In genomic region chr10:92849234-92849525, GRCh38 we compare ENCODE assay signal across 8 cellular contexts. TPM values are rescaled to one million over a fixed set of nuclear protein-coding genes. Genes with fewer than 3 reads are reported as not detected.
DNase-seq lines count a peak whose midpoint lies in the region; ATAC-seq and TF ChIP-seq lines count a peak whose summit lies in the region.

No MANE protein-coding gene starts in this region.

- ATAC-seq in lung (ENCODE audit: insufficient read depth, low FRiP score), result no peak

- no peak for TF ChIP-seq POLR2A in uterus (IDR thresholded peaks at IDR 0.05)

- H3K36me3 ChIP-seq in adipocyte (ENCODE audit: control insufficient read depth, insufficient read depth, low read length, severe bottlenecking) (no peaks in the 10 kb centered on the region), lung (ENCODE audit: control insufficient read depth in 2 of 2, insufficient read depth in 2 of 2, low read length in 2 of 2) (no peaks in the 10 kb centered on the region), uterus (no peaks in the 10 kb centered on the region)

- 0 to 1% methylated on average over 7 of the region's 7 CpGs for WGBS in lung, 2 donors

- H3K27ac ChIP-seq in AG04450 (ENCODE audit: low read depth, low read length) (no peak overlapping the region), lung (ENCODE audit: low read depth in 1 of 2, low read length in 1 of 2) (peak overlapping the region in 1 of 2 donors; percentile 91), uterus (peak overlapping the region in 1 of 2 donors; percentile 82)

- H3K4me1 ChIP-seq in adipocyte (ENCODE audit: control insufficient read depth, insufficient read depth, low read length) (peaks cover 4% of the 10 kb centered on the region), lung (ENCODE audit: control insufficient read depth in 2 of 2, insufficient read depth in 2 of 2, low read length in 2 of 2) (peaks cover 3 to 4% of the 10 kb centered on the region in 2 donors), uterus (no peaks in the 10 kb centered on the region)

- intact Hi-C loops in uterus (cut with DNase I; ENCODE audit: low total_unique reads), result no loop called here

- H3K9me3 ChIP-seq in AG04450 (ENCODE audit: control insufficient read depth, insufficient read depth, low read length) (no peaks in the 10 kb centered on the region; the same call in 1 of the 2 replicates), adipocyte (ENCODE audit: control insufficient read depth, low read length) (peaks cover 4% of the 10 kb centered on the region), lung (ENCODE audit: control insufficient read depth in 2 of 2, insufficient read depth in 1 of 2, low read length in 1 of 2) (no peaks in the 10 kb centered on the region), uterus (no peaks in the 10 kb centered on the region)

- H3K4me3 ChIP-seq in AG04450 (ENCODE audit: low read depth, low read length) (peak overlapping the region; percentile 75), HFF-Myc (replicated peaks; ENCODE audit: low read depth, low read length) (peak overlapping the region; percentile 85), adipocyte (ENCODE audit: low read length) (peak overlapping the region; percentile 86), lung (peak overlapping the region; percentile 96), uterus (peak overlapping the region; percentile 63 to 74)

- no peak for TF ChIP-seq CTCF in AG04450 (IDR thresholded peaks at IDR 0.05; ENCODE audit: low read depth, low read length)
- TF ChIP-seq CTCF in HFF-Myc (IDR thresholded peaks at IDR 0.05; ENCODE audit: low read depth, low read length, missing control alignments), result no peak
- TF ChIP-seq CTCF in lung (IDR thresholded peaks at IDR 0.05; ENCODE audit: control extremely low read depth, extremely low read depth), result no peak
- TF ChIP-seq CTCF in uterus (IDR thresholded peaks at IDR 0.05), result no peak

- CTCF ChIA-PET in AG04450 (lab: Charles Lee), result no interaction called here

- DNase-seq in AG04450 (ENCODE audit: low read depth, low spot score) (no peak), HFF-Myc (ENCODE audit: extremely low read depth, low read depth) (no peak), adipocyte (ENCODE audit: low read depth) (no peak), lung (ENCODE audit: low spot score) (no peak), uterus (no peak), GM19238 (ENCODE audit: insufficient read length, low spot score) (no peak)
- DNase-seq in activated CD8-positive, alpha-beta memory T cell treated with anti-CD3 and anti-CD28 coated beads, Interleukin-2, amount 50 U/mL, for 4 hours, result no peak
- no peak for DNase-seq in stimulated activated CD8-positive, alpha-beta memory T cell treated with anti-CD3 and anti-CD28 coated beads, Interleukin-4, amount 100 ng/mL, for 48 hours

- H3K9ac ChIP-seq in adipocyte (ENCODE audit: low read length), result peak overlapping the region; percentile 79

- no peaks in the 10 kb centered on the region for H3K27me3 ChIP-seq in AG04450 (ENCODE audit: control insufficient read depth, insufficient read depth, low read length)
- H3K27me3 ChIP-seq in adipocyte (replicated peaks; ENCODE audit: control insufficient read depth, insufficient read depth, low read length), result peaks cover 13% of the 10 kb centered on the region
- no peaks in the 10 kb centered on the region for H3K27me3 ChIP-seq in lung (ENCODE audit: control insufficient read depth, insufficient read depth)
- H3K27me3 ChIP-seq in uterus, result no peaks in the 10 kb centered on the region

- POLR2A ChIA-PET in AG04450 (lab: Yijun Ruan, JAX), result interaction anchor here (1.0 to 2.8 kb wide), 3 partner anchors 15 to 159 kb away, joined by 3 to 18 read pairs (median 10); partner anchors contain the start of gene HHEX

RNA-seq across cellular contexts. Expression of gene EXOC6, which starts 0.9 kb away (rescaled TPM):
- 17.7 and 21.8 TPM in 2 replicates for polyA plus RNA-seq in AG04450 (2011; rRNA removed)
- polyA minus RNA-seq in AG04450 (2011; rRNA and poly(A)+ RNA removed), result 23.5 and 39.1 TPM in 2 replicates
- total RNA-seq in lung, result 10 to 100 TPM; 14.5 to 40.1 TPM
- polyA plus RNA-seq in lung, result 1 to 10 TPM; 8.6 to 9.4 TPM
- 10 to 100 TPM in 3 of 4 donors, 1 to 10 TPM in 1; 4.9 to 35.4 (median 20.2) TPM for total RNA-seq in uterus
